ENCODE assay signal across 9 cellular contexts in genomic region chr1:116738673-116739370, GRCh38. TPM values are rescaled to one million over a fixed set of nuclear protein-coding genes. Genes with fewer than 3 reads are reported as not detected.
A peak's percentile ranks its signal among the peaks of the same experiment; 100 is the strongest.
DNase-seq lines count a peak whose midpoint lies in the region; ATAC-seq and TF ChIP-seq lines count a peak whose summit lies in the region.
"Had no signal": no experiment of that assay in that cellular context is flagged by ENCODE, and none has a peak within 500 bp of the region (broad histone marks: within the 10 kb centered on the region; RNA-seq: fewer than 3 reads in every experiment).

No MANE protein-coding gene starts in this region.

- H3K36me3 ChIP-seq in CD4-positive, alpha-beta memory T cell (ENCODE audit: insufficient read depth, low read length) = no peaks in the 10 kb centered on the region
- no peaks in the 10 kb centered on the region for H3K36me3 ChIP-seq in A673 (ENCODE audit: insufficient read depth, low read length, poor library complexity, severe bottlenecking)
- H3K36me3 ChIP-seq: SJSA1 had no signal

- H3K9me3 ChIP-seq in CD4-positive, alpha-beta memory T cell (ENCODE audit: control insufficient read depth in 1 of 2, low read length in 2 of 2) = peaks cover 9 to 10% of the 10 kb centered on the region in 2 donors
- peaks cover 11% of the 10 kb centered on the region for H3K9me3 ChIP-seq in A673 (ENCODE audit: low read depth, low read length, poor library complexity, severe bottlenecking)

- TF ChIP-seq CTCF in A673 (conservative IDR thresholded peaks at IDR 0.05; ENCODE audit: low read depth, low read length) = no peak

- intact Hi-C loops in CD4-positive, alpha-beta memory T cell (cut with micrococcal nuclease) = loop anchor here (1.0 to 5.0 kb wide), 3 partner anchors 139 to 248 kb away; partner anchors contain the start of gene CD58
- intact Hi-C loops in A673 (cut with micrococcal nuclease; ENCODE audit: unreplicated experiment) = loop anchor here (10.0 kb wide), 1 partner anchor 546 kb away; no protein-coding TSS in a partner anchor

- H3K4me3 ChIP-seq in CD4-positive, alpha-beta memory T cell (ENCODE audit: low read length in 2 of 2) = peak overlapping the region in 1 of 2 donors; percentile 6
- H3K4me3 ChIP-seq in A673 (ENCODE audit: low read depth, low read length, poor library complexity, severe bottlenecking) = no peak overlapping the region
- H3K4me3 ChIP-seq: SJSA1 had no signal

- POLR2A ChIA-PET in CD4-positive, alpha-beta memory T cell (lab: Charles Lee; ENCODE audit: partially characterized antibody) = interaction anchor here (0.8 to 31.8 kb wide), 16 partner anchors 12 to 319 kb away, joined by 3 to 1832 read pairs (median 7); partner anchors contain the start of genes CD2 and TTF2
- POLR2A ChIA-PET in A673 (lab: Charles Lee; ENCODE audit: low non-redundant PET) = interaction anchor here (0.6 kb wide), 1 partner anchor 378 kb away, joined by 3 read pairs; no protein-coding TSS in a partner anchor

- peak; percentile 76 to 92 (median 81) for DNase-seq in CD4-positive, alpha-beta memory T cell
- peak in 4 of 5 experiments; percentile 43 to 90 (median 69) for DNase-seq in T-helper 2 cell
- no peak for DNase-seq in NCI-H446 treated with DMSO at 0.1 percent for 48 hours (lab: John Stamatoyannopoulos, UW)
- no peak for DNase-seq in NCI-H187 (lab: John Stamatoyannopoulos, UW)
- DNase-seq in A673 (ENCODE audit: low spot score) = no peak
- no peak for DNase-seq in HUDEP-2 (lab: John Stamatoyannopoulos, UW; ENCODE audit: unreplicated experiment in 76 of 76)

- peaks cover 41 to 56% (median 47%) of the 10 kb centered on the region in 4 donors for H3K4me1 Mint-ChIP-seq in CD4-positive, alpha-beta memory T cell

- H3K27ac Mint-ChIP-seq in CD4-positive, alpha-beta memory T cell = peak overlapping the region; percentile 97 to 100 (median 99)

- peaks cover 5 to 11% of the 10 kb centered on the region in 2 donors for H3K36me3 Mint-ChIP-seq in CD4-positive, alpha-beta memory T cell

- H3K9me3 Mint-ChIP-seq in CD4-positive, alpha-beta memory T cell = peaks cover 0 to 20% (median 12%) of the 10 kb centered on the region in 8 donors

- peaks cover 49% of the 10 kb centered on the region for H3K4me1 ChIP-seq in CD4-positive, alpha-beta memory T cell (ENCODE audit: insufficient read depth, low read length)
- peaks cover 2% of the 10 kb centered on the region for H3K4me1 ChIP-seq in A673 (ENCODE audit: insufficient read depth, low read length, poor library complexity, severe bottlenecking)
- H3K4me1 ChIP-seq: SJSA1 had no signal

- peak overlapping the region; percentile 17 to 80 (median 74) for H3K4me3 Mint-ChIP-seq in CD4-positive, alpha-beta memory T cell

- no TSS peak for BruUV-seq in A673 (replicated peaks; lab: Mats Ljungman, UMichigan)

- ATAC-seq in GM21619 (IDR thresholded peaks at IDR 0.05; ENCODE audit: unreplicated experiment) (peak; percentile 65), esophagus mucosa (peak; percentile 26)

- no peaks in the 10 kb centered on the region for H3K27me3 ChIP-seq in CD4-positive, alpha-beta memory T cell (ENCODE audit: insufficient read depth, low read length)
- H3K27me3 ChIP-seq in A673 (replicated peaks; ENCODE audit: insufficient read depth, low read depth, low read length, poor library complexity) = no peaks in the 10 kb centered on the region
- H3K27me3 ChIP-seq: SJSA1 had no signal

- H3K27me3 Mint-ChIP-seq in CD4-positive, alpha-beta memory T cell = no peaks in the 10 kb centered on the region

- peak overlapping the region; percentile 97 for H3K27ac ChIP-seq in CD4-positive, alpha-beta memory T cell (ENCODE audit: low read depth, low read length)
- no peak overlapping the region for H3K27ac ChIP-seq in A673 (ENCODE audit: low read depth, low read length, poor library complexity, severe bottlenecking)
- H3K27ac ChIP-seq: SJSA1 had no signal

- CTCF ChIA-PET in CD4-positive, alpha-beta memory T cell (lab: Charles Lee; ENCODE audit: partially characterized antibody) = interaction anchor here (0.6 to 8.0 kb wide), 28 partner anchors 8 to 318 kb away, joined by 3 to 261 read pairs (median 16); partner anchors contain the start of gene CD2
- CTCF ChIA-PET in A673 (lab: Charles Lee) = no interaction called here

RNA-seq across cellular contexts. Expression of gene CD2, which starts 15.4 kb away (rescaled TPM):
- total RNA-seq in CD4-positive, alpha-beta memory T cell = 100 to 1,000 TPM; 305 to 316 TPM
- polyA plus RNA-seq in CD4-positive, alpha-beta memory T cell = 100 to 1,000 TPM; 409 to 471 TPM
- 1.3 TPM for total RNA-seq in esophagus mucosa
- total RNA-seq in A673 (2021) = not detected in 2 replicates
- total RNA-seq: SJSA1 had no signal

Comparison
In these comparisons a context has a peak if more than half of its experiments do, and no peak if none do; other contexts are left out.
1. DNase-seq: peak in CD4-positive, alpha-beta memory T cell (5 of 5) and T-helper 2 cell (4 of 5); none in NCI-H446 treated with DMSO at 0.1 percent for 48 hours (single experiment), NCI-H187 (0 of 2), A673 (single experiment) and HUDEP-2 (0 of 76).
2. RNA of gene CD2, which starts 15.4 kb away (total RNA-seq): 305 to 316 TPM in CD4-positive, alpha-beta memory T cell; 1.3 TPM in esophagus mucosa (single experiment) and not detected in A673; every median in the first group is over 100 times any median in the second.